Comparison of ENCODE assay signal across 8 cellular contexts in the genomic region with DNA sequence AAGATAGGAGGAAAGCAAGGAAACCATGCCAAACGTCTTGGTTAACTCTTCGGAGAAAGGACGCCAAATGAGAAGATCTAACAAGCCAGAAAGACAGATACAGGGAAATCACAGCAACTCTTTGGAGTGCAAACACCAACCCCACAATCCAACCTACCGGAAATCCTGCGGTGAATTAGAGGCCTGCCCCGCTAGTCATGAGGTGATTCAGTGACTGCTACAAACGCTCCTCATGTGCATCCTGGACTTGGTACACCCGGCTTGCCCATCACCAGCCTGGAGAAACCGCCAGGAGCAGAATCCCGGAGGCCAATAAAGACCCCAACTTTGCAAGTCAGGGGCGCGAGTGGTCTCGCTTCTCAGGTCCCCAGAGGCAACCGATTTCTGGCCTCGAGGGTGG. TPM values are rescaled to one million over a fixed set of nuclear protein-coding genes. Genes with fewer than 3 reads are reported as not detected.
DNase-seq lines count a peak whose midpoint lies in the region; TF ChIP-seq lines count a peak whose summit lies in the region.
"Not testable (repeated sequence)": the region's sequence is repeated elsewhere in the genome, so short reads cannot be mapped to it uniquely, and the experiment has no call there.

No MANE protein-coding gene starts in this region.

- TF ChIP-seq EP300 in stomach (IDR thresholded peaks at IDR 0.05): not testable (repeated sequence)

- H4K20me1 ChIP-seq in OCI-LY7 (ENCODE audit: insufficient read depth, low read length); hepatocyte (ENCODE audit: insufficient read depth, poor library complexity, severe bottlenecking): not testable (repeated sequence)

- not testable (repeated sequence) for H3K79me2 ChIP-seq in OCI-LY7 (ENCODE audit: insufficient read depth, low read depth, low read length); hepatocyte

- H3K9me3 Mint-ChIP-seq in CD4-positive, alpha-beta memory T cell: not testable (repeated sequence)

- peak overlapping the region; percentile 48; the same call in 1 of the 2 replicates for H3K4me2 ChIP-seq in OCI-LY7 (ENCODE audit: low read length)
- peak overlapping the region; percentile 75 for H3K4me2 ChIP-seq in hepatocyte

- H3K27ac Mint-ChIP-seq in CD4-positive, alpha-beta memory T cell: peak overlapping the region in 5 of 7 donors; percentile 42 to 90 (median 65)

- peaks cover 5 to 10% of the 10 kb centered on the region in 2 donors for H3K36me3 Mint-ChIP-seq in CD4-positive, alpha-beta memory T cell

- H3K4me3 Mint-ChIP-seq in CD4-positive, alpha-beta memory T cell: peak overlapping the region; percentile 82 to 99 (median 98)

- not testable (repeated sequence) for H3K9me3 ChIP-seq in CD4-positive, alpha-beta memory T cell (ENCODE audit: control insufficient read depth in 1 of 2, low read length in 2 of 2); HAP-1; OCI-LY7 (ENCODE audit: low read length); colonic mucosa; hepatocyte (ENCODE audit: low read depth); neuron (ENCODE audit: low read length); stomach

- intact Hi-C loops in CD4-positive, alpha-beta memory T cell (cut with micrococcal nuclease); OCI-LY7 (cut with micrococcal nuclease; ENCODE audit: unreplicated experiment); colonic mucosa (cut with DNase I); stomach (cut with DNase I; ENCODE audit: low total_unique reads): not testable (repeated sequence)

- in situ Hi-C loops in HAP-1 (cut with MboI; ENCODE audit: low sequenced_read_pairs): not testable (repeated sequence)

- H2AFZ ChIP-seq in OCI-LY7 (ENCODE audit: low read length); hepatocyte; neuron (ENCODE audit: low read depth, low read length): not testable (repeated sequence)

- not testable (repeated sequence) for BruUV-seq in OCI-LY7 (replicated peaks; lab: Mats Ljungman, UMichigan)

- not testable (repeated sequence) for H3K27me3 Mint-ChIP-seq in CD4-positive, alpha-beta memory T cell

- H3K4me3 ChIP-seq in CD4-positive, alpha-beta memory T cell (ENCODE audit: low read length in 2 of 2): peak overlapping the region in 1 of 2 donors; percentile 47
- H3K4me3 ChIP-seq in HAP-1 (peak overlapping the region; percentile 78), OCI-LY7 (ENCODE audit: low read depth, low read length, poor library complexity, severe bottlenecking) (peak overlapping the region; percentile 75), colonic mucosa (peak overlapping the region; percentile 58), neuron (ENCODE audit: low read length) (peak overlapping the region; percentile 68), stomach (peak overlapping the region; percentile 54 to 79 (median 62))
- H3K4me3 ChIP-seq in hepatocyte: not testable (repeated sequence)

- H3K27ac ChIP-seq in CD4-positive, alpha-beta memory T cell (ENCODE audit: low read depth, low read length): peak overlapping the region; percentile 26
- H3K27ac ChIP-seq in OCI-LY7 (ENCODE audit: low read depth, low read length, poor library complexity, severe bottlenecking): peak overlapping the region; percentile 65
- not testable (repeated sequence) for H3K27ac ChIP-seq in colonic mucosa
- peak overlapping the region; percentile 86 for H3K27ac ChIP-seq in hepatocyte
- H3K27ac ChIP-seq in stomach: peak overlapping the region in 3 of 5 donors; percentile 69 to 83 (median 72)

- not testable (repeated sequence) for H3K4me1 ChIP-seq in CD4-positive, alpha-beta memory T cell (ENCODE audit: insufficient read depth, low read length); HAP-1; OCI-LY7 (ENCODE audit: insufficient read depth, low read length, poor library complexity, severe bottlenecking); colonic mucosa; hepatocyte (ENCODE audit: insufficient read depth); neuron (ENCODE audit: insufficient read depth, low read length); stomach

- not testable (repeated sequence) for TF ChIP-seq POLR2A in stomach (IDR thresholded peaks at IDR 0.05)

- not testable (repeated sequence) for H3K4me1 Mint-ChIP-seq in CD4-positive, alpha-beta memory T cell

- WGBS in hepatocyte (ENCODE audit: low lambda C conversion rate, missing lambda C conversion rate): 0% methylated on average over 11 of the region's 15 CpGs
- WGBS in stomach, 5 donors: 0% methylated on average over 4 to 7 of the region's 15 CpGs; no CpG with 5 or more reads in 1 of the 5 donors

- CTCF ChIA-PET in CD4-positive, alpha-beta memory T cell (lab: Charles Lee; ENCODE audit: partially characterized antibody); OCI-LY7 (lab: Charles Lee; ENCODE audit: unreplicated experiment): not testable (repeated sequence)

- H3K9ac ChIP-seq in colonic mucosa (ENCODE audit: low read depth in 2 of 2, low read length in 2 of 2): peak overlapping the region in 1 of 2 donors; percentile 56

- POLR2A ChIA-PET in CD4-positive, alpha-beta memory T cell (lab: Charles Lee; ENCODE audit: partially characterized antibody); OCI-LY7 (lab: Charles Lee): not testable (repeated sequence)

- peak; percentile 29 to 54 (median 39) for DNase-seq in CD4-positive, alpha-beta memory T cell
- peak in 1 of 2 experiments; percentile 15 for DNase-seq in HAP-1 (ENCODE audit: low spot score in 2 of 2)
- not testable (repeated sequence) for DNase-seq in OCI-LY7 (ENCODE audit: low spot score); colonic mucosa; hepatocyte (ENCODE audit: low spot score); stomach
- DNase-seq in activated T-cell treated with anti-CD3 and anti-CD28 coated beads, Interleukin-2, amount 50 U/mL, for 1 hour: peak; percentile 33

- TF ChIP-seq CTCF in OCI-LY7 (conservative IDR thresholded peaks at IDR 0.05; ENCODE audit: low read length); colonic mucosa (IDR thresholded peaks at IDR 0.05); hepatocyte (IDR thresholded peaks at IDR 0.05; ENCODE audit: poor library complexity); stomach (IDR thresholded peaks at IDR 0.05): not testable (repeated sequence)

- not testable (repeated sequence) for H3K9me2 ChIP-seq in OCI-LY7 (ENCODE audit: insufficient read depth, low read length); hepatocyte (replicated peaks; ENCODE audit: insufficient read depth)

- not testable (repeated sequence) for H3K36me3 ChIP-seq in CD4-positive, alpha-beta memory T cell (ENCODE audit: insufficient read depth, low read length); HAP-1 (replicated peaks); OCI-LY7 (ENCODE audit: insufficient read depth, low read length); colonic mucosa; hepatocyte (replicated peaks; ENCODE audit: insufficient read depth, low read depth); neuron (ENCODE audit: insufficient read depth, low read length); stomach

- H3K27me3 ChIP-seq in CD4-positive, alpha-beta memory T cell (ENCODE audit: insufficient read depth, low read length); HAP-1 (ENCODE audit: low read depth); colonic mucosa; hepatocyte; neuron (ENCODE audit: insufficient read depth, low read length); stomach: not testable (repeated sequence)

RNA-seq across cellular contexts. Expression of gene NBPF15, which starts 0.8 kb away (rescaled TPM):
- 100 to 1,000 TPM; 169 to 184 TPM for total RNA-seq in CD4-positive, alpha-beta memory T cell
- polyA plus RNA-seq in CD4-positive, alpha-beta memory T cell: 10 to 100 TPM; 12.9 to 30.8 TPM
- total RNA-seq in OCI-LY7 (2014; rRNA removed; shearing (Covaris generic)): 45.9 and 55.3 TPM in 2 replicates
- 91.5 and 92.1 TPM in 2 replicates for total RNA-seq in OCI-LY7 (2022)
- total RNA-seq in colonic mucosa: 10 to 100 TPM in 1 of 2 donors, 1 to 10 TPM in 1; 9.7 to 18.2 TPM
- 29.6 and 30.1 TPM in 2 replicates for total RNA-seq in hepatocyte
- polyA plus RNA-seq in hepatocyte: 22.2 and 31.3 TPM in 2 replicates
- total RNA-seq in stomach: 10 to 100 TPM in 4 of 5 donors, 1 to 10 TPM in 1; 5.8 to 33.0 (median 17.5) TPM
- 1 to 10 TPM; 7.6 to 9.1 (median 8.1) TPM for polyA plus RNA-seq in stomach
